4 cellular contexts compared by ENCODE assay signal in genomic region chr19:31083122-31083521, GRCh38.
"Had no signal": no experiment of that assay in that cellular context is flagged by ENCODE, and none has a peak within 500 bp of the region (broad histone marks: within the 10 kb centered on the region; RNA-seq: fewer than 3 reads in every experiment).

No MANE protein-coding gene starts in this region.

- H3K4me2 ChIP-seq: GM23338 had no signal

- H3K4me3 Mint-ChIP-seq: GM23338, H9 had no signal

- H3K27ac Mint-ChIP-seq: GM23338 had no signal

- H3K4me3 ChIP-seq: GM23338 had no signal

- DNase-seq: H9, HCEC 1CT, IMR-90 had no signal

- H2AFZ ChIP-seq: GM23338 had no signal

- H3K9me3 Mint-ChIP-seq: GM23338, H9 had no signal

- H3K4me1 Mint-ChIP-seq: GM23338, H9 had no signal
